Comparison of ENCODE assay signal across 10 cellular contexts in genomic region chr1:54377040-54377691, GRCh38. TPM values are rescaled to one million over a fixed set of nuclear protein-coding genes. Genes with fewer than 3 reads are reported as not detected.
DNase-seq lines count a peak whose midpoint lies in the region; ATAC-seq and TF ChIP-seq lines count a peak whose summit lies in the region.
"Had no signal": no experiment of that assay in that cellular context is flagged by ENCODE, and none has a peak within 500 bp of the region (broad histone marks: within the 10 kb centered on the region; RNA-seq: fewer than 3 reads in every experiment).

No MANE protein-coding gene starts in this region.

- H3K9me3 ChIP-seq in NT2/D1 (ENCODE audit: insufficient read depth, low read length): no peaks in the 10 kb centered on the region
- no peaks in the 10 kb centered on the region for H3K9me3 ChIP-seq in spleen
- H3K9me3 ChIP-seq: A549 had no signal

- H3K4me3 ChIP-seq in NT2/D1 (ENCODE audit: insufficient read length, low read depth) (no peak overlapping the region), spleen (no peak overlapping the region)
- H3K4me3 ChIP-seq: A549 had no signal

- intact Hi-C loops in left ventricle myocardium superior (cut with micrococcal nuclease): no loop called here
- intact Hi-C loops in spleen (cut with DNase I; ENCODE audit: low total_unique reads): no loop called here

- H3K36me3 ChIP-seq in NT2/D1 (ENCODE audit: insufficient read depth, insufficient read length, low read length): peaks cover 62% of the 10 kb centered on the region
- H3K36me3 ChIP-seq in spleen: peaks cover 0 to 8% (median 0%) of the 10 kb centered on the region in 6 donors

- H3K4me1 ChIP-seq in NT2/D1 (ENCODE audit: insufficient read depth, insufficient read length) (peaks cover 47% of the 10 kb centered on the region), spleen (peaks cover 26 to 100% (median 87%) of the 10 kb centered on the region in 6 donors)
- H3K4me1 ChIP-seq: A549 had no signal

- no peaks in the 10 kb centered on the region for H3K27me3 Mint-ChIP-seq in T-helper 1 cell treated with Interleukin-12 subunit alpha and Interleukin-12 subunit beta and Interleukin-4 antibody, amounts not matched to agents 30 μg/mL and 1 μg/mL, for 36 hours (ENCODE audit: low read depth)

- no peak overlapping the region for H3K4me3 Mint-ChIP-seq in T-helper 1 cell treated with Interleukin-12 subunit alpha and Interleukin-12 subunit beta and Interleukin-4 antibody, amounts not matched to agents 30 μg/mL and 1 μg/mL, for 36 hours

- H3K4me1 Mint-ChIP-seq in T-helper 1 cell treated with Interleukin-12 subunit alpha and Interleukin-12 subunit beta and Interleukin-4 antibody, amounts not matched to agents 30 μg/mL and 1 μg/mL, for 36 hours (ENCODE audit: low read depth): peaks cover 57% of the 10 kb centered on the region

- no peak for TF ChIP-seq POLR2A in spleen (IDR thresholded peaks at IDR 0.05)

- peaks cover 19% of the 10 kb centered on the region for H3K36me3 Mint-ChIP-seq in T-helper 1 cell treated with Interleukin-12 subunit alpha and Interleukin-12 subunit beta and Interleukin-4 antibody, amounts not matched to agents 30 μg/mL and 1 μg/mL, for 36 hours (ENCODE audit: low read depth)

- H3K27me3 ChIP-seq in NT2/D1 (ENCODE audit: insufficient read depth, insufficient read length) (no peaks in the 10 kb centered on the region), spleen (replicated peaks in 1 of 7) (no peaks in the 10 kb centered on the region)

- 57 to 68% (median 59%) methylated on average over 8 of the region's 8 CpGs for WGBS in spleen, 5 donors

- peak; percentile 61 for ATAC-seq in left ventricle myocardium superior
- no peak for ATAC-seq in HG03139 (IDR thresholded peaks at IDR 0.05; ENCODE audit: unreplicated experiment)
- no peak for ATAC-seq in GM21390 (IDR thresholded peaks at IDR 0.05; ENCODE audit: unreplicated experiment)
- ATAC-seq: A549 had no signal

- peak overlapping the region; percentile 7 for H3K9ac ChIP-seq in NT2/D1 (ENCODE audit: insufficient read length, low read depth)

- peak overlapping the region in 6 of 8 donors; percentile 32 to 85 (median 72) for H3K27ac ChIP-seq in spleen
- H3K27ac ChIP-seq: A549 had no signal

- no peak for TF ChIP-seq CTCF in spleen (IDR thresholded peaks at IDR 0.05 in 8 of 11, conservative IDR thresholded peaks at IDR 0.05 in 3 of 11)

- H3K27ac Mint-ChIP-seq in T-helper 1 cell treated with Interleukin-12 subunit alpha and Interleukin-12 subunit beta and Interleukin-4 antibody, amounts not matched to agents 30 μg/mL and 1 μg/mL, for 36 hours: peak overlapping the region; percentile 73

- no peaks in the 10 kb centered on the region for H3K9me3 Mint-ChIP-seq in T-helper 1 cell treated with Interleukin-12 subunit alpha and Interleukin-12 subunit beta and Interleukin-4 antibody, amounts not matched to agents 30 μg/mL and 1 μg/mL, for 36 hours

- DNase-seq in T-helper 1 cell (no peak), NT2/D1 (ENCODE audit: low read depth, low spot score) (no peak), left ventricle myocardium superior (no peak), spleen (no peak), 8988T (no peak)
- DNase-seq: NCI-H774 had no signal

RNA-seq across cellular contexts. Expression of gene SSBP3, which starts 29.0 kb away (rescaled TPM):
- total RNA-seq in left ventricle myocardium superior: 57.0 TPM
- total RNA-seq in spleen: 10 to 100 TPM; 24.4 to 73.5 (median 55.4) TPM
- polyA plus RNA-seq in spleen: 10 to 100 TPM; 14.4 to 22.1 (median 14.9) TPM
